Comparison of ENCODE assay signal across 8 cellular contexts in genomic region chr2:212005077-212005671, GRCh38.
DNase-seq lines count a peak whose midpoint lies in the region; ATAC-seq and TF ChIP-seq lines count a peak whose summit lies in the region.

No MANE protein-coding gene starts in this region.

- no peak for TF ChIP-seq EP300 in sigmoid colon (IDR thresholded peaks at IDR 0.05)

- H3K4me3 ChIP-seq in thoracic aorta (no peak overlapping the region), sigmoid colon (no peak overlapping the region)

- H3K9me3 ChIP-seq in thoracic aorta (no peaks in the 10 kb centered on the region), sigmoid colon (no peaks in the 10 kb centered on the region)

- intact Hi-C loops in sigmoid colon (cut with DNase I): no loop called here

- DNase-seq in DMS153 treated with DMSO at 0.1 percent for 48 hours (lab: John Stamatoyannopoulos, UW; ENCODE audit: unreplicated experiment) (peak; percentile 28), RPMI7951 (ENCODE audit: low read depth) (peak; percentile 35), globus pallidus (ENCODE audit: low spot score) (peak; percentile 15), thoracic aorta (ENCODE audit: low spot score) (no peak), sigmoid colon (no peak), NCI-H226 (no peak)

- H3K27me3 ChIP-seq in thoracic aorta (replicated peaks; ENCODE audit: insufficient read depth) (no peaks in the 10 kb centered on the region), sigmoid colon (no peaks in the 10 kb centered on the region)

- H3K36me3 ChIP-seq in thoracic aorta (no peaks in the 10 kb centered on the region), sigmoid colon (no peaks in the 10 kb centered on the region)

- 16 to 24% methylated on average over 6 of the region's 6 CpGs for WGBS in sigmoid colon, 2 donors

- TF ChIP-seq CTCF in thoracic aorta (IDR thresholded peaks at IDR 0.05) (peak; percentile 8), sigmoid colon (IDR thresholded peaks at IDR 0.05) (no peak)

- no peak overlapping the region for H3K27ac ChIP-seq in thoracic aorta
- no peak overlapping the region for H3K27ac ChIP-seq in sigmoid colon

- H3K4me1 ChIP-seq in thoracic aorta (ENCODE audit: control insufficient read depth in 1 of 2, low read depth in 2 of 2) (peaks cover 0 to 5% of the 10 kb centered on the region in 2 donors), sigmoid colon (no peaks in the 10 kb centered on the region)

- TF ChIP-seq POLR2A in sigmoid colon (IDR thresholded peaks at IDR 0.05): no peak

- ATAC-seq in GM19438 (IDR thresholded peaks at IDR 0.05; ENCODE audit: low read depth, unreplicated experiment) (peak; percentile 86), HG03575 (IDR thresholded peaks at IDR 0.05; ENCODE audit: extremely low read depth, insufficient number of reproducible peaks, low FRiP score, unreplicated experiment) (peak; percentile 94), thoracic aorta (ENCODE audit: insufficient number of reproducible peaks, low FRiP score, low read depth) (no peak)

Comparison
In these comparisons a context has a peak if more than half of its experiments do, and no peak if none do; other contexts are left out.
1. DNase-seq: peak in DMS153 treated with DMSO at 0.1 percent for 48 hours (single experiment), RPMI7951 (single experiment) and globus pallidus (single experiment); none in thoracic aorta (single experiment), sigmoid colon (single experiment) and NCI-H226 (single experiment).